ENCODE assay signal across 14 cellular contexts in genomic region chr18:1848716-1849115, GRCh38.
"Had no signal": no experiment of that assay in that cellular context is flagged by ENCODE, and none has a peak within 500 bp of the region (broad histone marks: within the 10 kb centered on the region; RNA-seq: fewer than 3 reads in every experiment).

No MANE protein-coding gene starts in this region.

- DNase-seq: activated CD4-positive, alpha-beta T cell treated with anti-CD3 and anti-CD28 coated beads, Interleukin-2, amount 10 ng/mL, durations not matched to agents 7 days and 5 days; activated CD8-positive, alpha-beta memory T cell treated with anti-CD3 and anti-CD28 coated beads for 24 hours; activated naive CD8-positive, alpha-beta T cell treated with anti-CD3 and anti-CD28 coated beads for 36 hours; mucosa of descending colon; naive thymus-derived CD4-positive, alpha-beta T cell; stimulated activated CD4-positive, alpha-beta T cell treated with anti-CD3 and anti-CD28 coated beads, Interleukin-12 subunit alpha, Interleukin-12 subunit beta, amount 100 ng/mL, for 4 hours; stimulated activated CD4-positive, alpha-beta T cell treated with anti-CD3 and anti-CD28 coated beads, Interleukin-2, amount 100 ng/mL, for 24 hours; stomach; testis; upper lobe of left lung had no signal

- FAIRE-seq: islet of Langerhans had no signal

- H3K4me3 ChIP-seq: mucosa of descending colon, stomach, testis, upper lobe of left lung had no signal

- H3K27me3 ChIP-seq: stomach, testis, upper lobe of left lung had no signal

- H3K27ac ChIP-seq: parathyroid adenoma, stomach, testis, upper lobe of left lung had no signal

- ATAC-seq: esophagus mucosa; left lobe of liver; mucosa of descending colon; naive thymus-derived CD4-positive, alpha-beta T cell had no signal

- H3K36me3 ChIP-seq: stomach, upper lobe of left lung had no signal
